ENCODE assay signal across 19 cellular contexts in the genomic region with DNA sequence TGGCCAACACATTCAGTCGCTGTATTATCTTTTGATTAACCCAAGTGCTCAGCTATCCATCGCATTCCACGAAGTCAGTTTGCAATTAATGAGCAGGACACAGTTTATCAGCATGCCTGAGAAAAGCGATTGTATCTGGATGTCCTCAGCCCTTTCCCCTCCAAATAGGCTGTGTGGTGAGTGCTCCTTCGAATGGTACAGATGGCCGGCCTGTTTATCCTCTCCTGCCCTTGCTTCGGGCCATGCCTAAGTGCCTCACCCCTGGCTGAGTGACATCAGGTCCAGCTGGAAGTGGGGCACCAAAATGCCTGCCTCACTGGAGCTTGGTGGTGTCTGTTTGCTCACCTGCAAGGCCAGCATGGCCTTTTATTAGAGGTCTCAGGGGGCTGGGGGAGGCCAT.
A peak's percentile ranks its signal among the peaks of the same experiment; 100 is the strongest.
DNase-seq lines count a peak whose midpoint lies in the region; ATAC-seq and TF ChIP-seq lines count a peak whose summit lies in the region.
"Had no signal": no experiment of that assay in that cellular context is flagged by ENCODE, and none has a peak within 500 bp of the region (broad histone marks: within the 10 kb centered on the region; RNA-seq: fewer than 3 reads in every experiment).

No MANE protein-coding gene starts in this region.

- H2AFZ ChIP-seq in SK-N-SH (ENCODE audit: low read depth) = no peak overlapping the region

- no peak overlapping the region for H3K9ac ChIP-seq in SK-N-SH
- H3K9ac ChIP-seq: KMS-11 had no signal

- H3K36me3 Mint-ChIP-seq in osteocyte (ENCODE audit: unreplicated experiment) = no peaks in the 10 kb centered on the region
- H3K36me3 Mint-ChIP-seq: CD8-positive, alpha-beta T cell; T-cell had no signal

- H3K9me3 Mint-ChIP-seq in osteocyte (ENCODE audit: unreplicated experiment) = no peaks in the 10 kb centered on the region
- H3K9me3 Mint-ChIP-seq: CD8-positive, alpha-beta T cell; T-cell had no signal

- H3K4me2 ChIP-seq in SK-N-SH = no peak overlapping the region
- H3K4me2 ChIP-seq: KMS-11 had no signal

- no peak for TF ChIP-seq CTCF in SK-N-SH (IDR thresholded peaks at IDR 0.05)
- no peak for TF ChIP-seq CTCF in osteocyte (IDR thresholded peaks at IDR 0.05)

- CTCF ChIA-PET in SK-N-SH (lab: Yijun Ruan, JAX) = interaction anchor here (0.7 to 1.1 kb wide), 2 partner anchors 318 to 324 kb away, joined by 3 read pairs; no protein-coding TSS in a partner anchor

- peaks cover 3% of the 10 kb centered on the region for H3K27me3 Mint-ChIP-seq in osteocyte (ENCODE audit: unreplicated experiment)

- no peak overlapping the region for H3K4me3 Mint-ChIP-seq in osteocyte (ENCODE audit: unreplicated experiment)
- H3K4me3 Mint-ChIP-seq: B cell; CD8-positive, alpha-beta T cell; T-cell had no signal

- 37% methylated on average over 5 of the region's 7 CpGs for WGBS in SK-N-SH (ENCODE audit: low lambda C conversion rate)

- H3K36me3 ChIP-seq in SK-N-SH (replicated peaks in 1 of 2; ENCODE audit: control insufficient read depth in 1 of 2, insufficient read depth in 2 of 2, low read length in 1 of 2) = no peaks in the 10 kb centered on the region
- H3K36me3 ChIP-seq: MG63, SJSA1 had no signal

- no peaks in the 10 kb centered on the region for H4K20me1 ChIP-seq in SK-N-SH (ENCODE audit: insufficient read depth)

- no peaks in the 10 kb centered on the region for H3F3A ChIP-seq in SK-N-SH (replicated peaks; ENCODE audit: insufficient read depth)

- H3K27ac Mint-ChIP-seq in osteocyte (ENCODE audit: unreplicated experiment) = no peak overlapping the region
- H3K27ac Mint-ChIP-seq: B cell; CD8-positive, alpha-beta T cell; T-cell had no signal

- H3K79me2 ChIP-seq in SK-N-SH (ENCODE audit: insufficient read depth) = no peaks in the 10 kb centered on the region

- H3K4me1 Mint-ChIP-seq in osteocyte (ENCODE audit: unreplicated experiment) = peaks cover 44% of the 10 kb centered on the region

- no peaks in the 10 kb centered on the region for H3K27me3 ChIP-seq in SK-N-SH (ENCODE audit: insufficient read depth)
- H3K27me3 ChIP-seq: MG63, SJSA1 had no signal

- no peak; the same call in 1 of the 2 replicates for TF ChIP-seq RAD21 in SK-N-SH (IDR thresholded peaks at IDR 0.05; ENCODE audit: low read length)

- H3K4me1 ChIP-seq in SK-N-SH (ENCODE audit: control insufficient read depth in 1 of 2, insufficient read depth in 2 of 2, low read depth in 1 of 2, low read length in 1 of 2) = peaks cover 0 to 12% of the 10 kb centered on the region in 2 experiments; a peak in 2 of 4 replicates
- H3K4me1 ChIP-seq: SJSA1 had no signal

- DNase-seq in NCI-H748 (lab: John Stamatoyannopoulos, UW; ENCODE audit: unreplicated experiment) (peak; percentile 52), NCI-H748 treated with DMSO at 0.1 percent for 48 hours (lab: John Stamatoyannopoulos, UW) (no peak), G401 (ENCODE audit: low spot score) (peak; percentile 52), SK-N-SH (peak; percentile 70), osteocyte (ENCODE audit: extremely low spot score, unreplicated experiment) (peak; percentile 60), T-helper 1 cell (no peak), T1000 (lab: John Stamatoyannopoulos, UW) (no peak)
- DNase-seq: CD8-positive, alpha-beta T cell; HCEC 1CT; MG63; NCI-H1105 treated with DMSO at 0.1 percent for 48 hours; NCI-H2029 treated with DMSO at 0.1 percent for 48 hours; NCI-H526 treated with DMSO at 0.1 percent for 48 hours; T-cell had no signal

- no peak for ATAC-seq in activated CD4-positive, CD25-positive, alpha-beta regulatory T cell treated with anti-CD3 and anti-CD28 coated beads, Interleukin-2, amount 50 U/mL, for 24 hours
- ATAC-seq: CD8-positive, alpha-beta T cell; HepG2; T-cell had no signal

- peak in 1 of 2 experiments; percentile 56; a peak in 1 of 4 replicates for TF ChIP-seq EP300 in SK-N-SH (IDR thresholded peaks at IDR 0.05; ENCODE audit: borderline replicate concordance in 1 of 2, low read depth in 1 of 2, low read length in 1 of 2)

- POLR2A ChIA-PET in SK-N-SH (lab: Yijun Ruan, JAX) = no interaction called here

- H3K4me3 ChIP-seq in SK-N-SH (ENCODE audit: low read depth in 2 of 2, low read length in 1 of 2) = no peak overlapping the region
- H3K4me3 ChIP-seq: MG63, SJSA1 had no signal

- in situ Hi-C loops in G401 (cut with HindIII; ENCODE audit: low sequenced_read_pairs) = no loop called here

- H3K9me3 ChIP-seq in SK-N-SH = no peaks in the 10 kb centered on the region
- H3K9me3 ChIP-seq: MG63, SJSA1 had no signal

- H3K27ac ChIP-seq in SK-N-SH (ENCODE audit: low read depth in 2 of 2, low read length in 1 of 2) = no peak overlapping the region
- H3K27ac ChIP-seq: KMS-11, SJSA1 had no signal

- H3K9me2 ChIP-seq in SK-N-SH = no peaks in the 10 kb centered on the region

TF ChIP-seq in SK-N-SH, 30 proteins besides CTCF, POLR2A, EP300 and RAD21 (continues in another document):
- TF ChIP-seq REST (IDR thresholded peaks at IDR 0.05; ENCODE audit: low read depth, low read length) (no peak), FOXM1 (IDR thresholded peaks at IDR 0.05; ENCODE audit: low read depth) (no peak), CHD2 (IDR thresholded peaks at IDR 0.05; ENCODE audit: low read length, partially characterized antibody) (peak; percentile 26), NRF1 (IDR thresholded peaks at IDR 0.05; ENCODE audit: low read depth, low read length) (no peak), IRF3 (IDR thresholded peaks at IDR 0.05; ENCODE audit: low read depth, low read length) (no peak), ELF1 (IDR thresholded peaks at IDR 0.05) (no peak), POLR2AphosphoS5 (IDR thresholded peaks at IDR 0.05; ENCODE audit: low read depth, low read length) (no peak), FOXJ3 (CRISPR knock-in tag; IDR thresholded peaks at IDR 0.05) (peak; percentile 43; the same call in 1 of the 2 replicates), RXRA (IDR thresholded peaks at IDR 0.05; ENCODE audit: borderline replicate concordance, low read depth) (no peak), SIN3A (IDR thresholded peaks at IDR 0.05; ENCODE audit: borderline replicate concordance, low read depth, low read length) (no peak), YY1 (IDR thresholded peaks at IDR 0.05; ENCODE audit: low read depth) (no peak), JUND (IDR thresholded peaks at IDR 0.05) (no peak), RCOR1 (IDR thresholded peaks at IDR 0.05; ENCODE audit: low read length) (peak; percentile 88), USF2 (IDR thresholded peaks at IDR 0.05; ENCODE audit: borderline replicate concordance, low read depth, low read length) (no peak)
- TF ChIP-seq, protein P1, sequence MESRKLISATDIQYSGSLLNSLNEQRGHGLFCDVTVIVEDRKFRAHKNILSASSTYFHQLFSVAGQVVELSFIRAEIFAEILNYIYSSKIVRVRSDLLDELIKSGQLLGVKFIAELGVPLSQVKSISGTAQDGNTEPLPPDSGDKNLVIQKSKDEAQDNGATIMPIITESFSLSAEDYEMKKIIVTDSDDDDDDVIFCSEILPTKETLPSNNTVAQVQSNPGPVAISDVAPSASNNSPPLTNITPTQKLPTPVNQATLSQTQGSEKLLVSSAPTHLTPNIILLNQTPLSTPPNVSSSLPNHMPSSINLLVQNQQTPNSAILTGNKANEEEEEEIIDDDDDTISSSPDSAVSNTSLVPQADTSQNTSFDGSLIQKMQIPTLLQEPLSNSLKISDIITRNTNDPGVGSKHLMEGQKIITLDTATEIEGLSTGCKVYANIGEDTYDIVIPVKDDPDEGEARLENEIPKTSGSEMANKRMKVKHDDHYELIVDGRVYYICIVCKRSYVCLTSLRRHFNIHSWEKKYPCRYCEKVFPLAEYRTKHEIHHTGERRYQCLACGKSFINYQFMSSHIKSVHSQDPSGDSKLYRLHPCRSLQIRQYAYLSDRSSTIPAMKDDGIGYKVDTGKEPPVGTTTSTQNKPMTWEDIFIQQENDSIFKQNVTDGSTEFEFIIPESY (IDR thresholded peaks at IDR 0.05; ENCODE audit: borderline replicate concordance, low read depth) = no peak

Comparison
In these comparisons a context has a peak if more than half of its experiments do, and no peak if none do; other contexts are left out.
1. DNase-seq: peak in NCI-H748 (single experiment), G401 (single experiment), SK-N-SH (single experiment) and osteocyte (single experiment); none in NCI-H748 treated with DMSO at 0.1 percent for 48 hours (single experiment), T-helper 1 cell (0 of 5) and T1000 (single experiment).